ENCODE assay signal across 29 cellular contexts in genomic region chr17:10984163-10984562, GRCh38.
"Had no signal": no experiment of that assay in that cellular context is flagged by ENCODE, and none has a peak within 500 bp of the region (broad histone marks: within the 10 kb centered on the region; RNA-seq: fewer than 3 reads in every experiment).

No MANE protein-coding gene starts in this region.

- H3K36me3 ChIP-seq: gastrocnemius medialis, heart left ventricle had no signal

- H3K4me1 ChIP-seq: body of pancreas, foreskin keratinocyte, gastrocnemius medialis, heart left ventricle had no signal

- H3K27me3 ChIP-seq: body of pancreas, foreskin keratinocyte, gastrocnemius medialis, heart left ventricle had no signal

- H3K9me3 ChIP-seq: body of pancreas, gastrocnemius medialis had no signal

- H3K27ac ChIP-seq: body of pancreas, foreskin keratinocyte, gastrocnemius medialis, heart left ventricle had no signal

- ATAC-seq: activated CD4-positive, alpha-beta T cell treated with anti-CD3 and anti-CD28 coated beads for 36 hours; activated CD8-positive, alpha-beta memory T cell treated with anti-CD3 and anti-CD28 coated beads, Interleukin-2, amount 10 ng/mL, durations not matched to agents 7 days and 5 days; activated CD8-positive, alpha-beta T cell treated with anti-CD3 and anti-CD28 coated beads, Interleukin-2, amount 10 ng/mL, durations not matched to agents 7 days and 5 days; activated naive CD4-positive, alpha-beta T cell treated with anti-CD3 and anti-CD28 coated beads, Interleukin-2, amount 50 U/mL, for 72 hours; body of pancreas; esophagus mucosa; foreskin keratinocyte; gastrocnemius medialis; heart left ventricle; T-helper 17 cell had no signal

- DNase-seq: activated CD4-positive, alpha-beta memory T cell treated with anti-CD3 and anti-CD28 coated beads for 36 hours; activated CD4-positive, alpha-beta T cell treated with anti-CD3 and anti-CD28 coated beads for 36 hours; activated CD4-positive, alpha-beta T cell treated with anti-CD3 and anti-CD28 coated beads, Interleukin-2, amount 10 ng/mL, durations not matched to agents 24 days and 14 days; activated CD4-positive, CD25-positive, alpha-beta regulatory T cell; activated CD4-positive, CD25-positive, alpha-beta regulatory T cell treated with anti-CD3 and anti-CD28 coated beads, Interleukin-2, amount 50 U/mL, for 72 hours; activated CD8-positive, alpha-beta memory T cell treated with anti-CD3 and anti-CD28 coated beads, Interleukin-2, amount 10 ng/mL, durations not matched to agents 7 days and 5 days; activated CD8-positive, alpha-beta memory T cell treated with anti-CD3 and anti-CD28 coated beads, Interleukin-2, amount 50 U/mL, for 4 hours; activated CD8-positive, alpha-beta T cell treated with anti-CD3 and anti-CD28 coated beads, Interleukin-2, amount 10 ng/mL, durations not matched to agents 7 days and 5 days; activated effector memory CD4-positive, alpha-beta T cell treated with anti-CD3 and anti-CD28 coated beads, Interleukin-2, amount 50 U/mL, for 16 hours; activated naive CD4-positive, alpha-beta T cell treated with anti-CD3 and anti-CD28 coated beads, Interleukin-2, amount 10 ng/mL, durations not matched to agents 7 days and 5 days; activated naive CD8-positive, alpha-beta T cell treated with anti-CD3 and anti-CD28 coated beads, Interleukin-2, amount 10 ng/mL, durations not matched to agents 7 days and 5 days; activated T-cell treated with anti-CD3 and anti-CD28 coated beads, Interleukin-2, amount 50 U/mL, for 1 hour; activated T-cell treated with anti-CD3 and anti-CD28 coated beads, Interleukin-2, amount 50 U/mL, for 48 hours; amniotic stem cell; aorta; body of pancreas; caudate nucleus; cortex of kidney; dermis blood vessel endothelial cell; effector CD8-positive, alpha-beta T cell; foreskin keratinocyte; gastrocnemius medialis; glutamatergic neuron; heart left ventricle; T-helper 1 cell; T-helper 17 cell had no signal

- H3K4me3 ChIP-seq: body of pancreas, gastrocnemius medialis, heart left ventricle had no signal

- FAIRE-seq: colon had no signal
